8 cellular contexts compared by ENCODE assay signal in the genomic region with DNA sequence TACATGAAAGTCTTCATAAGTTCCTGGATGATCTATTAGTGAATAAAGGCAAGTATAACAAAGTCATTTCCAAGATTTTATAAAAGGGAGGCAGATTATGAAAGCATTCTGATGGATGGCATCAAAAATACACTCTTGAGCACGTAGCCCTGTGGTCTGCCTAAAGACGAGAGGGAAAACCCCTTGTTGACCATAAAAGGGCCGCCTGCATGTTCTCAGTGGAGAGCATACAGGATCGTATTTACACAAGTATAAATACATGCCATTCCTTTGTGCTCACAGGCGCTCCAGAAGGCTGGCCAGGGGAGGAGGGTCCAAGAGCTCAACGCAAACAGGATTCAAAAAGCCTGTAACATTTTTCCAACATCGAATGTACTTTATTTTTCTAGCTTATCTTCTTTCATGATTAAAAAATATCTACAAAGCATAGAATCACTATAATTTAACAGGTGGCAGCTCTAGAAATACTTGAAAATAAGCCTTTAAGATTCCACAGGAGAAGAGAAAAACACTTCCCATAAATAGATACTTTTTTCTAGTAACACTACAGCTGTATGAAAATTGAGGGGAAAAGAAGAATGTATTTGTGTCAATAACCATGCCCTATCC. TPM values are rescaled to one million over a fixed set of nuclear protein-coding genes. Genes with fewer than 3 reads are reported as not detected.
DNase-seq lines count a peak whose midpoint lies in the region; ATAC-seq lines count a peak whose summit lies in the region.

No MANE protein-coding gene starts in this region.

- H3K36me3 Mint-ChIP-seq in activated CD4-positive, alpha-beta T cell treated with anti-CD3 and anti-CD28 coated beads, Interleukin-2, amount 10 ng/mL, durations not matched to agents 7 days and 5 days (ENCODE audit: low read depth): no peaks in the 10 kb centered on the region

- H3K27ac Mint-ChIP-seq in activated CD4-positive, alpha-beta T cell treated with anti-CD3 and anti-CD28 coated beads, Interleukin-2, amount 10 ng/mL, durations not matched to agents 7 days and 5 days: no peak overlapping the region

- no peaks in the 10 kb centered on the region for H3K36me3 ChIP-seq in SJSA1
- H3K36me3 ChIP-seq in skeletal muscle tissue (ENCODE audit: control insufficient read depth in 3 of 3, insufficient read depth in 3 of 3, low read length in 3 of 3): no peaks in the 10 kb centered on the region

- POLR2A ChIA-PET in activated CD4-positive, alpha-beta T cell treated with anti-CD3 and anti-CD28 coated beads, Interleukin-2, amount 10 ng/mL, durations not matched to agents 7 days and 5 days (lab: Charles Lee): no interaction called here

- H3K27ac ChIP-seq in SJSA1 (peak overlapping the region; percentile 84), skeletal muscle tissue (ENCODE audit: low read depth, low read length) (no peak overlapping the region)

- no peak overlapping the region for H3K4me3 ChIP-seq in SJSA1
- H3K4me3 ChIP-seq in skeletal muscle tissue (ENCODE audit: low read length in 3 of 3): peak overlapping the region; percentile 41 to 65 (median 46)

- no peaks in the 10 kb centered on the region for H3K9me3 ChIP-seq in SJSA1 (replicated peaks)
- H3K9me3 ChIP-seq in skeletal muscle tissue (ENCODE audit: control insufficient read depth in 3 of 3, low read length in 3 of 3): no peaks in the 10 kb centered on the region

- no peaks in the 10 kb centered on the region for H3K4me1 Mint-ChIP-seq in activated CD4-positive, alpha-beta T cell treated with anti-CD3 and anti-CD28 coated beads, Interleukin-2, amount 10 ng/mL, durations not matched to agents 7 days and 5 days

- CTCF ChIA-PET in activated CD4-positive, alpha-beta T cell treated with anti-CD3 and anti-CD28 coated beads, Interleukin-2, amount 10 ng/mL, durations not matched to agents 7 days and 5 days (lab: Charles Lee): no interaction called here

- no peaks in the 10 kb centered on the region for H3K9me3 Mint-ChIP-seq in activated CD4-positive, alpha-beta T cell treated with anti-CD3 and anti-CD28 coated beads, Interleukin-2, amount 10 ng/mL, durations not matched to agents 7 days and 5 days

- no peak overlapping the region for H3K4me3 Mint-ChIP-seq in activated CD4-positive, alpha-beta T cell treated with anti-CD3 and anti-CD28 coated beads, Interleukin-2, amount 10 ng/mL, durations not matched to agents 7 days and 5 days

- intact Hi-C loops in left cardiac atrium (cut with DNase I): loop anchor here in 1 of 2 donors (10.0 kb wide), 1 partner anchor 647 kb away; no protein-coding TSS in a partner anchor

- peak; percentile 68 for ATAC-seq in HG03066 (IDR thresholded peaks at IDR 0.05; ENCODE audit: low read depth, unreplicated experiment)
- ATAC-seq in left cardiac atrium: peak; percentile 51 to 75

- DNase-seq in SJSA1 (ENCODE audit: low read depth in 1 of 2, low spot score in 2 of 2) (peak; percentile 80 to 88), left cardiac atrium (peak; percentile 33), NCI-H1048 (lab: John Stamatoyannopoulos, UW) (no peak), NCI-H187 (lab: John Stamatoyannopoulos, UW) (no peak)
- no peak for DNase-seq in activated CD4-positive, alpha-beta T cell treated with anti-CD3 and anti-CD28 coated beads, Interleukin-2, amount 10 ng/mL, durations not matched to agents 7 days and 5 days
- DNase-seq in effector CD8-positive, alpha-beta T cell (lab: John Stamatoyannopoulos, UW): no peak

- no peaks in the 10 kb centered on the region for H3K27me3 Mint-ChIP-seq in activated CD4-positive, alpha-beta T cell treated with anti-CD3 and anti-CD28 coated beads, Interleukin-2, amount 10 ng/mL, durations not matched to agents 7 days and 5 days

- H3K9ac ChIP-seq in skeletal muscle tissue (ENCODE audit: low read depth in 1 of 3, low read length in 3 of 3): peak overlapping the region; percentile 63 to 69 (median 66)

- no peaks in the 10 kb centered on the region for H3K27me3 ChIP-seq in SJSA1 (replicated peaks)
- no peaks in the 10 kb centered on the region for H3K27me3 ChIP-seq in skeletal muscle tissue (ENCODE audit: control insufficient read depth in 3 of 3, insufficient read depth in 3 of 3, low read length in 3 of 3)

- H3K4me1 ChIP-seq in SJSA1 (replicated peaks) (peaks cover 62% of the 10 kb centered on the region), skeletal muscle tissue (ENCODE audit: control insufficient read depth in 3 of 3, insufficient read depth in 3 of 3, low read length in 3 of 3) (peaks cover 13 to 30% (median 27%) of the 10 kb centered on the region in 3 donors)

RNA-seq across cellular contexts. Expression of a gene that starts 29.6 kb away (rescaled TPM):
- total RNA-seq in SJSA1 (2014; rRNA removed; shearing (Covaris generic)): 63.0 and 73.1 TPM in 2 replicates
- total RNA-seq in left cardiac atrium: 10 to 100 TPM; 16.5 to 18.5 TPM
- total RNA-seq in skeletal muscle tissue: 35.0 TPM
- total RNA-seq in activated CD4-positive, alpha-beta T cell treated with anti-CD3 and anti-CD28 coated beads, Interleukin-2, amount 10 ng/mL, durations not matched to agents 7 days and 5 days: not detected

Comparison
In these comparisons a context has a peak if more than half of its experiments do, and no peak if none do; other contexts are left out.
1. DNase-seq: peak in SJSA1 (2 of 2) and left cardiac atrium (single experiment); none in activated CD4-positive, alpha-beta T cell treated with anti-CD3 and anti-CD28 coated beads, Interleukin-2, amount 10 ng/mL, durations not matched to agents 7 days and 5 days (single experiment), effector CD8-positive, alpha-beta T cell (single experiment), NCI-H1048 (single experiment) and NCI-H187 (0 of 2).
2. RNA of a gene that starts 29.6 kb away (total RNA-seq): 63.0 to 73.1 TPM in SJSA1, 35.0 TPM in skeletal muscle tissue (single experiment) and 16.5 to 18.5 TPM in left cardiac atrium; not detected in activated CD4-positive, alpha-beta T cell treated with anti-CD3 and anti-CD28 coated beads, Interleukin-2, amount 10 ng/mL, durations not matched to agents 7 days and 5 days; every median in the first group is over 10 times any median in the second.